In the genomic region with DNA sequence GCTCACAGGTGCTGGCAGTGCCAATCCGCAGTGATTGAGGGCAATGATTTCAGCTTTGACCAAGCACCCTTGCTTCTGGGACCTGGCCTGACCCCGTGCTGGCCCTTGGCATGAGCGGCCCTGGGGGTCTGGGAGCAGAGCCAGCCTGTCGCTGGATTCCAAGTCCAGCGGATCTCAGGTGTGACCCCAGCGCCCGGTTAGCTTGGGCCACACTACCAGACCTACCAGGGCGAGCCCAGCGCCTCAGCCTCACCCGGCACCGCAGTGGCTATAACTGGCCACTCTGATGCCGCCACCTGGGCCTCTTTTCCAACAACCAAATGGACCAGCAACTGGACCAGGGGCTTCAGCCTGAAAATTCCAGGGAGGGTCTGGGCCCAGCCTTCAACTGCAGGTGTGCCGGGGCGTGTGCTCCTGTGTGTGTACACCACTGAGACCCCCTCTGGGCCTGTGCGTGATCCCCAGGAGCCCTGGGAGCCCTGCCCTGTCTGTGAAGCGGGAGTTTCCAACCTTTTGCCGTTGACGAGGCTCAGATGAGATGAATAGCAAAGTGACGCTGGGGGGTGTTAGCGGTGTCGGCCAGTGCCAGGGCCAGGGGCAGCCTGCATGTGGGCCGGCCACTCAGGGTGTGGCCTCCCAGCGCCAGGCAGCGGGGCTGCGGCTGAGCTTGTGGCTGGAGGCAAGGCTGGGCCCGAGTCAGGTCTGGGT, we compare ENCODE assay signal across 8 cellular contexts. TPM values are rescaled to one million over a fixed set of nuclear protein-coding genes. Genes with fewer than 3 reads are reported as not detected.
DNase-seq lines count a peak whose midpoint lies in the region; ATAC-seq and TF ChIP-seq lines count a peak whose summit lies in the region.

No MANE protein-coding gene starts in this region.

- peaks cover 32 to 44% of the 10 kb centered on the region in 2 donors for H3K4me1 Mint-ChIP-seq in effector memory CD8-positive, alpha-beta T cell (ENCODE audit: low read depth in 2 of 2)
- H3K4me1 Mint-ChIP-seq in osteocyte (ENCODE audit: unreplicated experiment) (peaks cover 29% of the 10 kb centered on the region), GM23338 (peaks cover 6% of the 10 kb centered on the region)

- no peak overlapping the region for H3K27ac ChIP-seq in GM23338 (ENCODE audit: low read depth)

- H3K27me3 ChIP-seq in HAP-1 (ENCODE audit: low read depth) = peaks cover 6% of the 10 kb centered on the region
- H3K27me3 ChIP-seq in GM23338 (ENCODE audit: insufficient read depth) = no peaks in the 10 kb centered on the region

- DNase-seq in COLO668 (lab: John Stamatoyannopoulos, UW; ENCODE audit: unreplicated experiment) (peak; percentile 61), RPMI8226 (peak; percentile 47), osteocyte (ENCODE audit: extremely low spot score, unreplicated experiment) (no peak), HAP-1 (ENCODE audit: low spot score in 2 of 2) (no peak), GM23338 (ENCODE audit: low spot score) (no peak)
- no peak for DNase-seq in effector memory CD8-positive, alpha-beta T cell
- DNase-seq in activated CD8-positive, alpha-beta memory T cell treated with anti-CD3 and anti-CD28 coated beads for 24 hours = no peak

- H3K4me2 ChIP-seq in GM23338 = no peak overlapping the region

- in situ Hi-C loops in HAP-1 (cut with MboI; ENCODE audit: low sequenced_read_pairs) = no loop called here

- TF ChIP-seq CTCF in osteocyte (IDR thresholded peaks at IDR 0.05) = no peak
- no peak for TF ChIP-seq CTCF in GM23338 (conservative IDR thresholded peaks at IDR 0.05; ENCODE audit: low read depth in 2 of 2)

- H3K4me1 ChIP-seq in HAP-1 (no peaks in the 10 kb centered on the region), GM23338 (ENCODE audit: insufficient read depth) (no peaks in the 10 kb centered on the region)

- peak overlapping the region; percentile 92 for H3K4me3 Mint-ChIP-seq in effector memory CD8-positive, alpha-beta T cell
- no peak overlapping the region for H3K4me3 Mint-ChIP-seq in osteocyte (ENCODE audit: unreplicated experiment)
- no peak overlapping the region for H3K4me3 Mint-ChIP-seq in GM23338

- ATAC-seq in effector memory CD8-positive, alpha-beta T cell (replicated peaks) = peak; percentile 9
- no peak for ATAC-seq in GM18517 (IDR thresholded peaks at IDR 0.05; ENCODE audit: unreplicated experiment)
- ATAC-seq in GM23338 = no peak

- peaks cover 0 to 13% of the 10 kb centered on the region in 2 donors for H3K27me3 Mint-ChIP-seq in effector memory CD8-positive, alpha-beta T cell
- H3K27me3 Mint-ChIP-seq in osteocyte (ENCODE audit: unreplicated experiment) = peaks cover 12% of the 10 kb centered on the region
- H3K27me3 Mint-ChIP-seq in GM23338 (ENCODE audit: insufficient read depth, low read depth, poor library complexity) = peaks cover 7% of the 10 kb centered on the region

- no peaks in the 10 kb centered on the region for H3F3A ChIP-seq in GM23338 (replicated peaks; ENCODE audit: low read depth)

- no peaks in the 10 kb centered on the region for H3K79me2 ChIP-seq in GM23338 (replicated peaks; ENCODE audit: insufficient read depth)

- H3K36me3 ChIP-seq in HAP-1 (replicated peaks) (no peaks in the 10 kb centered on the region), GM23338 (ENCODE audit: insufficient read depth) (no peaks in the 10 kb centered on the region)

- no peaks in the 10 kb centered on the region for H3K9me3 ChIP-seq in HAP-1

- H3K36me3 Mint-ChIP-seq in effector memory CD8-positive, alpha-beta T cell (ENCODE audit: insufficient read depth) = peaks cover 24% of the 10 kb centered on the region
- H3K36me3 Mint-ChIP-seq in osteocyte (ENCODE audit: unreplicated experiment) (no peaks in the 10 kb centered on the region), GM23338 (ENCODE audit: low read depth) (no peaks in the 10 kb centered on the region)

- no peak overlapping the region for H3K4me3 ChIP-seq in HAP-1
- H3K4me3 ChIP-seq in GM23338 = no peak overlapping the region

- H3K9me2 ChIP-seq in GM23338 (ENCODE audit: insufficient read depth) = no peaks in the 10 kb centered on the region

- peak overlapping the region; percentile 95 to 96 for H3K27ac Mint-ChIP-seq in effector memory CD8-positive, alpha-beta T cell
- H3K27ac Mint-ChIP-seq in osteocyte (ENCODE audit: unreplicated experiment) = peak overlapping the region; percentile 82
- no peak overlapping the region; the same call in 1 of the 2 replicates for H3K27ac Mint-ChIP-seq in GM23338

- no peak overlapping the region for H2AFZ ChIP-seq in GM23338

- H3K9me3 Mint-ChIP-seq in effector memory CD8-positive, alpha-beta T cell = no peaks in the 10 kb centered on the region
- H3K9me3 Mint-ChIP-seq in osteocyte (ENCODE audit: unreplicated experiment) (no peaks in the 10 kb centered on the region), GM23338 (no peaks in the 10 kb centered on the region)

- H4K20me1 ChIP-seq in GM23338 (replicated peaks; ENCODE audit: insufficient read depth) = no peaks in the 10 kb centered on the region

TF ChIP-seq in GM23338, 12 proteins besides CTCF, POLR2A, EP300 and RAD21 (continues in another document):
- TF ChIP-seq, protein P1, sequence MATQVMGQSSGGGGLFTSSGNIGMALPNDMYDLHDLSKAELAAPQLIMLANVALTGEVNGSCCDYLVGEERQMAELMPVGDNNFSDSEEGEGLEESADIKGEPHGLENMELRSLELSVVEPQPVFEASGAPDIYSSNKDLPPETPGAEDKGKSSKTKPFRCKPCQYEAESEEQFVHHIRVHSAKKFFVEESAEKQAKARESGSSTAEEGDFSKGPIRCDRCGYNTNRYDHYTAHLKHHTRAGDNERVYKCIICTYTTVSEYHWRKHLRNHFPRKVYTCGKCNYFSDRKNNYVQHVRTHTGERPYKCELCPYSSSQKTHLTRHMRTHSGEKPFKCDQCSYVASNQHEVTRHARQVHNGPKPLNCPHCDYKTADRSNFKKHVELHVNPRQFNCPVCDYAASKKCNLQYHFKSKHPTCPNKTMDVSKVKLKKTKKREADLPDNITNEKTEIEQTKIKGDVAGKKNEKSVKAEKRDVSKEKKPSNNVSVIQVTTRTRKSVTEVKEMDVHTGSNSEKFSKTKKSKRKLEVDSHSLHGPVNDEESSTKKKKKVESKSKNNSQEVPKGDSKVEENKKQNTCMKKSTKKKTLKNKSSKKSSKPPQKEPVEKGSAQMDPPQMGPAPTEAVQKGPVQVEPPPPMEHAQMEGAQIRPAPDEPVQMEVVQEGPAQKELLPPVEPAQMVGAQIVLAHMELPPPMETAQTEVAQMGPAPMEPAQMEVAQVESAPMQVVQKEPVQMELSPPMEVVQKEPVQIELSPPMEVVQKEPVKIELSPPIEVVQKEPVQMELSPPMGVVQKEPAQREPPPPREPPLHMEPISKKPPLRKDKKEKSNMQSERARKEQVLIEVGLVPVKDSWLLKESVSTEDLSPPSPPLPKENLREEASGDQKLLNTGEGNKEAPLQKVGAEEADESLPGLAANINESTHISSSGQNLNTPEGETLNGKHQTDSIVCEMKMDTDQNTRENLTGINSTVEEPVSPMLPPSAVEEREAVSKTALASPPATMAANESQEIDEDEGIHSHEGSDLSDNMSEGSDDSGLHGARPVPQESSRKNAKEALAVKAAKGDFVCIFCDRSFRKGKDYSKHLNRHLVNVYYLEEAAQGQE (IDR thresholded peaks at IDR 0.05; ENCODE audit: unreplicated experiment) = no peak
- TF ChIP-seq, protein P2, sequence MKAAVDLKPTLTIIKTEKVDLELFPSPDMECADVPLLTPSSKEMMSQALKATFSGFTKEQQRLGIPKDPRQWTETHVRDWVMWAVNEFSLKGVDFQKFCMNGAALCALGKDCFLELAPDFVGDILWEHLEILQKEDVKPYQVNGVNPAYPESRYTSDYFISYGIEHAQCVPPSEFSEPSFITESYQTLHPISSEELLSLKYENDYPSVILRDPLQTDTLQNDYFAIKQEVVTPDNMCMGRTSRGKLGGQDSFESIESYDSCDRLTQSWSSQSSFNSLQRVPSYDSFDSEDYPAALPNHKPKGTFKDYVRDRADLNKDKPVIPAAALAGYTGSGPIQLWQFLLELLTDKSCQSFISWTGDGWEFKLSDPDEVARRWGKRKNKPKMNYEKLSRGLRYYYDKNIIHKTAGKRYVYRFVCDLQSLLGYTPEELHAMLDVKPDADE (IDR thresholded peaks at IDR 0.05) = no peak
- TF ChIP-seq ZNF331 (CRISPR knock-in tag; IDR thresholded peaks at IDR 0.05; ENCODE audit: low read depth) (no peak), EZH2 (IDR thresholded peaks at IDR 0.05; ENCODE audit: low read depth, unreplicated experiment) (no peak), NANOG (IDR thresholded peaks at IDR 0.05; ENCODE audit: borderline replicate concordance) (no peak), CREB1 (CRISPR knock-in tag; IDR thresholded peaks at IDR 0.05; ENCODE audit: low read depth) (no peak), ZNF114 (CRISPR knock-in tag; IDR thresholded peaks at IDR 0.05) (no peak), EZH2phosphoT487 (IDR thresholded peaks at IDR 0.05; ENCODE audit: unreplicated experiment) (no peak), STAT1 (IDR thresholded peaks at IDR 0.05; ENCODE audit: unreplicated experiment) (no peak), POLR2AphosphoS5 (IDR thresholded peaks at IDR 0.05; ENCODE audit: low read depth) (no peak), JUNB (IDR thresholded peaks at IDR 0.05; ENCODE audit: unreplicated experiment) (no peak)

RNA-seq across cellular contexts. Expression of a gene that starts 0.7 kb away (rescaled TPM):
- total RNA-seq in osteocyte = 0.70 and 1.6 TPM in 2 replicates
- 0.07 TPM in 1 of 2 replicates, not detected in the other for total RNA-seq in GM23338 (2014; rRNA removed; shearing (Covaris generic))
- polyA plus RNA-seq in GM23338 (2016; fragmentation: Nextera tagmentation; extraction: Ambion mirVana) = not detected in 2 replicates

RNA-seq across cellular contexts. Expression of a gene that starts 41.1 kb away (rescaled TPM):
- 0.24 and 0.31 TPM in 2 replicates for total RNA-seq in osteocyte
- 1.0 and 4.3 TPM in 2 replicates for total RNA-seq in GM23338 (2014; rRNA removed; shearing (Covaris generic))
- polyA plus RNA-seq in GM23338 (2016; fragmentation: Nextera tagmentation; extraction: Ambion mirVana) = 0.78 and 1.5 TPM in 2 replicates

Comparison
In these comparisons a context has a peak if more than half of its experiments do, and no peak if none do; other contexts are left out.
1. DNase-seq: peak in COLO668 (single experiment) and RPMI8226 (single experiment); none in effector memory CD8-positive, alpha-beta T cell (0 of 3), osteocyte (single experiment), HAP-1 (0 of 2), GM23338 (single experiment) and activated CD8-positive, alpha-beta memory T cell treated with anti-CD3 and anti-CD28 coated beads for 24 hours (single experiment).
2. H3K4me3 Mint-ChIP-seq: peak in effector memory CD8-positive, alpha-beta T cell (2 of 2); none in osteocyte (single experiment) and GM23338 (single experiment).